In genomic region chr10:88249450-88249849, GRCh38 we compare ENCODE assay signal across 26 cellular contexts.
"Had no signal": no experiment of that assay in that cellular context is flagged by ENCODE, and none has a peak within 500 bp of the region (broad histone marks: within the 10 kb centered on the region; RNA-seq: fewer than 3 reads in every experiment).

No MANE protein-coding gene starts in this region.

- H3K27me3 ChIP-seq: body of pancreas, Peyer's patch, SJCRH30 had no signal

- H3K9me3 ChIP-seq: body of pancreas, Peyer's patch, SJCRH30, SK-N-SH had no signal

- H3K4me3 ChIP-seq: body of pancreas, Peyer's patch, SJCRH30 had no signal

- DNase-seq: activated CD4-positive, alpha-beta T cell treated with anti-CD3 and anti-CD28 coated beads for 48 hours; activated CD4-positive, alpha-beta T cell treated with anti-CD3 and anti-CD28 coated beads, Interleukin-2, amount 50 U/mL, for 4 hours; activated CD8-positive, alpha-beta T cell treated with anti-CD3 and anti-CD28 coated beads, Interleukin-2, amount 10 ng/mL, durations not matched to agents 7 days and 5 days; activated effector memory CD4-positive, alpha-beta T cell treated with Interleukin-2 at 50 U/mL for 16 hours; activated naive CD4-positive, alpha-beta T cell; activated T-cell treated with anti-CD3 and anti-CD28 coated beads, Interleukin-2, amount 50 U/mL, for 24 hours; aorta; body of pancreas; cerebellar nuclear complex; KG1; NCI-H1092; NCI-H1417; NCI-H1694 treated with DMSO at 0.1 percent for 48 hours; NCI-H2029 treated with DMSO at 0.1 percent for 48 hours; NCI-H345; NCI-H510A; NCI-H526 treated with DMSO at 0.1 percent for 48 hours; NK-92 treated with Interleukin-12 subunit alpha and Interleukin-12 subunit beta, amount 100 ng/mL, for 24 hours; OCI-M1; Peyer's patch; Right ventricle myocardium superior; SJCRH30; SK-N-SH; T-helper 1 cell had no signal

- H3K4me1 ChIP-seq: SJCRH30 had no signal

- ATAC-seq: activated CD4-positive, CD25-positive, alpha-beta regulatory T cell treated with anti-CD3 and anti-CD28 coated beads, Interleukin-2, amount 50 U/mL, for 24 hours; activated CD8-positive, alpha-beta T cell treated with anti-CD3 and anti-CD28 coated beads, Interleukin-2, amount 10 ng/mL, durations not matched to agents 7 days and 5 days; body of pancreas had no signal

- H3K27ac ChIP-seq: body of pancreas, Peyer's patch, RWPE1, SJCRH30 had no signal

- H3K36me3 ChIP-seq: Peyer's patch, SJCRH30 had no signal
